Comparison of ENCODE assay signal across 1 cellular context in the genomic region with DNA sequence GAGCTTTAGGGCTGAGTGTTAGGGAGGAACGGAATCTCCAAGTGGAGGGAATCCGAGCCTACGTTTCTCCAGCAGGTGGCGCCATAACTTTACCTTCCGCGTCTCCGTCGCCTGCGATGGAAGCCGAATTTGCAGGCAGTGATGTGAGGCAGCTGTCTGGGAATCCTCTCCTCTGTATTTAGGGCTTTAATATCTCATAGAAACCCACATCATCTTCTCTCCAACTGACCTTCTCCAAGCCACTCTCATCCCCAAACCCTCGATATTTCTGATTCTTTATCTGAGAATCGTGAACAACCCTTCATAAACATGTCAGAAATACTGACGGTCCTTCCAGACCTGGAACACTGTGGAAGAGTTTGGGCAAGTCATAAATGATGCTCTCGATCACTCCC.
TF ChIP-seq lines count a peak whose summit lies in the region.

No MANE protein-coding gene starts in this region.

TF ChIP-seq in WTC11, 78 proteins besides CTCF, POLR2A, EP300 and RAD21 (continued from another document):
- TF ChIP-seq RORB (CRISPR knock-in tag; IDR thresholded peaks at IDR 0.05) (no peak), ZNF416 (CRISPR knock-in tag; IDR thresholded peaks at IDR 0.05) (no peak), E2F1 (CRISPR knock-in tag; IDR thresholded peaks at IDR 0.05) (no peak)
TF ChIP-seq in WTC11: peak in this region for 0.
